ENCODE assay signal across 23 cellular contexts in the genomic region with DNA sequence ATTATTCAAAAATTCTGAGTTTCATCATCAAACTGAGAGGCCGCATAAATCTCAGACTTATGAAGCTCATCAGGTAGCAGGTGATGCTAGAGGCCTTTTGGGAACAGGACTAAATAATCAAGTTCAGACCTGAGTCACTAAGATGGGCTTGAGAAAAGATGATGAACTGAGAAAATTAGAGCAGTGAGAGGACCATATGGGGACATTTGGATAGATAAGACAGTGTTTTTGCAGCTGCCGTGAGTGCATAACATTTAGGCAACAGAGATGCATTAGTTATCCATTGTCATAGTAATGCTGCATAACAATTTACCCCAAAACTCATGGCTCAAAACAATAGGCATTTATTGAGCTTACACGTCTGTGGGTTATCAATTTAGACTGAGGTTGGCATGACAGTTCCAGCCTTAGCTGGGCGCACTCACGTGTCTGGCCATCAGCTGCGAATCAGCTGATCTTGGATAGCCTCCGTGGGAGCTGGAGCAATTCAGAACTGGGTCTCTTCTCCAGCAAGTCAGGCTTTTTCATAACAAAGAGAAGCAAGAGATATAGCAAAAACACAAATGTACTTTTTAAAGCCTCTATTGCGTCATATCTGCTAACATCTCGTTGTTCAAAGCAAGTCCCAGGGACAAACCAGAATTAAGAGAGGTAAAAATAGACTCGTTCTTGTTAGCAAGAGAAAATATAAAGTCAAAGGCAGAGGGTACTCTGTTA.
DNase-seq lines count a peak whose midpoint lies in the region; ATAC-seq, FAIRE-seq and TF ChIP-seq lines count a peak whose summit lies in the region.
"Had no signal": no experiment of that assay in that cellular context is flagged by ENCODE, and none has a peak within 500 bp of the region (broad histone marks: within the 10 kb centered on the region; RNA-seq: fewer than 3 reads in every experiment).

No MANE protein-coding gene starts in this region.

- DNase-seq in BE2C (peak; percentile 16), IMR-90 (no peak), K562 (ENCODE audit: extremely low read depth in 1 of 4, low spot score in 3 of 4) (no peak), left ventricle myocardium superior (peak; percentile 29), retina (no peak), DMS 273 treated with DMSO at 0.1 percent for 48 hours (lab: John Stamatoyannopoulos, UW) (no peak), NCI-H526 (lab: John Stamatoyannopoulos, UW) (no peak), mesendoderm (no peak)
- DNase-seq: CD4-positive, alpha-beta T cell; DMS79 treated with DMSO at 0.1 percent for 48 hours; GDM1; GOT3; HFFc6; KBM-7; NCI-H1417; NCI-H2029; NCI-H2171 treated with DMSO at 0.1 percent for 48 hours; NCI-H524 treated with DMSO at 0.1 percent for 48 hours; PC-9; SK-N-SH had no signal

- no peak overlapping the region for H2BK5ac ChIP-seq in IMR-90 (ENCODE audit: low read depth, low read length, poor library complexity, severe bottlenecking)
- no peak overlapping the region for H2BK5ac ChIP-seq in mesendoderm (ENCODE audit: low read length)

- no peaks in the 10 kb centered on the region for H3K27me3 ChIP-seq in BE2C
- H3K27me3 ChIP-seq in IMR-90 (ENCODE audit: control insufficient read depth, insufficient read depth, low read length) = no peaks in the 10 kb centered on the region
- no peaks in the 10 kb centered on the region for H3K27me3 ChIP-seq in K562 (ENCODE audit: control insufficient read depth in 2 of 2, insufficient read depth in 2 of 2, low read length in 2 of 2)
- H3K27me3 ChIP-seq in mesendoderm (ENCODE audit: insufficient read depth, low read length, poor library complexity) = no peaks in the 10 kb centered on the region

- H4K8ac ChIP-seq in IMR-90 (ENCODE audit: low read depth in 2 of 2, low read length in 2 of 2) (no peak overlapping the region), mesendoderm (ENCODE audit: low read depth, low read length) (no peak overlapping the region)

- BruUV-seq in IMR-90 (replicated peaks; lab: Mats Ljungman, UMichigan) = no TSS peak
- BruUV-seq in K562 (replicated peaks; lab: Mats Ljungman, UMichigan) = no TSS peak

- in situ Hi-C loops in IMR-90 (cut with MboI; ENCODE audit: low sequenced_read_pairs) = no loop called here
- in situ Hi-C loops in K562 (cut with MboI) = no loop called here

- H4K91ac ChIP-seq in IMR-90 (ENCODE audit: insufficient read depth, low read depth, low read length) = no peak overlapping the region

- H3K79me2 ChIP-seq in K562 (ENCODE audit: control insufficient read depth, insufficient read depth, low read length) = no peaks in the 10 kb centered on the region
- H3K79me2 ChIP-seq in mesendoderm (ENCODE audit: control insufficient read depth, insufficient read depth, low read length) = no peaks in the 10 kb centered on the region

- no peak for TF ChIP-seq EP300 in K562 (IDR thresholded peaks at IDR 0.05; ENCODE audit: low read length)

- H2BK15ac ChIP-seq in IMR-90 (ENCODE audit: low read depth, low read length) = no peak overlapping the region
- H2BK15ac ChIP-seq in mesendoderm (replicated peaks; ENCODE audit: low read depth) = no peak overlapping the region

- H2BK120ac ChIP-seq in IMR-90 (ENCODE audit: low read depth, low read length) (no peak overlapping the region), mesendoderm (ENCODE audit: low read depth, low read length) (no peak overlapping the region)

- H3K56ac ChIP-seq in IMR-90 (ENCODE audit: extremely low read depth, insufficient read depth, low read length) (no peak overlapping the region), mesendoderm (ENCODE audit: low read length) (no peak overlapping the region)

- no peak overlapping the region for H3K18ac ChIP-seq in IMR-90 (ENCODE audit: low read depth, low read length)
- no peak overlapping the region for H3K18ac ChIP-seq in mesendoderm (ENCODE audit: low read length)

- H3K4ac ChIP-seq in IMR-90 (ENCODE audit: low read depth, low read length) (no peak overlapping the region), mesendoderm (ENCODE audit: low read depth, low read length) (no peak overlapping the region)

- peaks cover 3% of the 10 kb centered on the region; the same call in 1 of the 2 replicates for H3K4me1 ChIP-seq in BE2C
- no peaks in the 10 kb centered on the region for H3K4me1 ChIP-seq in IMR-90 (ENCODE audit: control insufficient read depth, insufficient read depth, low read length)
- H3K4me1 ChIP-seq in K562 (replicated peaks in 1 of 2; ENCODE audit: control insufficient read depth in 2 of 2, insufficient read depth in 2 of 2, low read length in 2 of 2) = no peaks in the 10 kb centered on the region; a peak in 1 of 5 replicates
- no peaks in the 10 kb centered on the region for H3K4me1 ChIP-seq in mesendoderm (ENCODE audit: control insufficient read depth, low read depth, low read length)
- H3K4me1 ChIP-seq: A549 had no signal

- H2AFZ ChIP-seq in IMR-90 (replicated peaks; ENCODE audit: low read length, poor library complexity) = no peak overlapping the region
- no peak overlapping the region for H2AFZ ChIP-seq in K562 (ENCODE audit: low read depth, low read length)
- H2AFZ ChIP-seq: PC-9 had no signal

- H3K4me2 ChIP-seq in IMR-90 (ENCODE audit: low read depth, low read length) (no peak overlapping the region), K562 (ENCODE audit: insufficient read depth, low read length) (no peak overlapping the region), mesendoderm (ENCODE audit: low read length) (no peak overlapping the region)
- H3K4me2 ChIP-seq: A549, PC-9, SK-N-SH had no signal

- H3K9ac ChIP-seq in IMR-90 (ENCODE audit: low read depth, low read length) = no peak overlapping the region
- no peak overlapping the region for H3K9ac ChIP-seq in K562 (ENCODE audit: insufficient read depth in 1 of 2, low read depth in 2 of 2, low read length in 2 of 2)
- no peak overlapping the region for H3K9ac ChIP-seq in mesendoderm (ENCODE audit: low read length)
- H3K9ac ChIP-seq: SK-N-SH had no signal

- H2AK5ac ChIP-seq in IMR-90 (ENCODE audit: low read depth, low read length) (no peak overlapping the region), mesendoderm (ENCODE audit: low read length) (no peak overlapping the region)

- no peaks in the 10 kb centered on the region for H3K79me1 ChIP-seq in IMR-90 (ENCODE audit: low read depth in 1 of 2, low read length in 2 of 2)
- no peaks in the 10 kb centered on the region for H3K79me1 ChIP-seq in mesendoderm (ENCODE audit: low read length)

- ATAC-seq in IMR-90 (ENCODE audit: low read depth) (no peak), K562 (no peak), left ventricle myocardium superior (peak; percentile 65)
- ATAC-seq: A549 had no signal

- POLR2A ChIA-PET in IMR-90 (lab: Charles Lee; ENCODE audit: unreplicated experiment) (no interaction called here), K562 (lab: Yijun Ruan, JAX) (no interaction called here)

- H3K14ac ChIP-seq in IMR-90 (replicated peaks; ENCODE audit: low read depth, low read length) = no peak overlapping the region

- no peaks in the 10 kb centered on the region for H3K9me3 ChIP-seq in BE2C
- H3K9me3 ChIP-seq in IMR-90 (ENCODE audit: control insufficient read depth, insufficient read depth, low read length) = no peaks in the 10 kb centered on the region
- no peaks in the 10 kb centered on the region for H3K9me3 ChIP-seq in K562 (replicated peaks; ENCODE audit: control insufficient read depth, insufficient read depth, low read depth, low read length)
- H3K9me3 ChIP-seq: A549, SK-N-SH had no signal

- H3K9me1 ChIP-seq in IMR-90 (ENCODE audit: insufficient read depth, low read length) (no peaks in the 10 kb centered on the region), K562 (ENCODE audit: control insufficient read depth, insufficient read depth, low read length) (no peaks in the 10 kb centered on the region)

- no peak overlapping the region for H3K23ac ChIP-seq in IMR-90 (ENCODE audit: low read depth, low read length)
- H3K23ac ChIP-seq in mesendoderm (ENCODE audit: low read length) = no peak overlapping the region

- H3K4me3 ChIP-seq in BE2C (ENCODE audit: low read depth, low read length) (no peak overlapping the region), IMR-90 (ENCODE audit: insufficient read depth, low read depth, low read length) (no peak overlapping the region), K562 (no peak overlapping the region), mesendoderm (ENCODE audit: low read length) (no peak overlapping the region)
- H3K4me3 ChIP-seq: A549, PC-9 had no signal

- H4K20me1 ChIP-seq in IMR-90 (ENCODE audit: insufficient read depth, low read length) (no peaks in the 10 kb centered on the region), K562 (replicated peaks; ENCODE audit: control insufficient read depth, insufficient read depth, low read length) (no peaks in the 10 kb centered on the region)

- CTCF ChIA-PET in IMR-90 (lab: Yijun Ruan, JAX) = interaction anchor here (0.6 kb wide), 1 partner anchor 176 kb away, joined by 3 read pairs; no protein-coding TSS in a partner anchor
- CTCF ChIA-PET in K562 (lab: Yijun Ruan, JAX; ENCODE audit: low intra/inter-chr PET ratio) = no interaction called here

- no CpG with 5 or more reads among the region's 10 CpGs for WGBS in IMR-90 (ENCODE audit: extremely low coverage in 2 of 2, insufficient read length in 1 of 2), 2 experiments
- 35% methylated on average over 9 of the region's 10 CpGs for WGBS in K562 (ENCODE audit: insufficient coverage, low coverage, missing lambda C conversion rate)
- WGBS in mesendoderm (ENCODE audit: extremely low coverage, insufficient coverage, low lambda C conversion rate) = no CpG with 5 or more reads among the region's 10 CpGs

- H2BK20ac ChIP-seq in IMR-90 (ENCODE audit: low read depth, low read length) = no peak overlapping the region

- TF ChIP-seq RAD21 in IMR-90 (IDR thresholded peaks at IDR 0.05; ENCODE audit: low read length) (no peak), K562 (CRISPR knock-in tag; conservative IDR thresholded peaks at IDR 0.05 in 1 of 2, IDR thresholded peaks at IDR 0.05 in 1 of 2) (no peak)

- TF ChIP-seq CTCF in BE2C (IDR thresholded peaks at IDR 0.05; ENCODE audit: low read depth, low read length) = no peak
- no peak for TF ChIP-seq CTCF in IMR-90 (conservative IDR thresholded peaks at IDR 0.05; ENCODE audit: low read depth, low read length)
- TF ChIP-seq CTCF in K562 (IDR thresholded peaks at IDR 0.05 in 2 of 3, conservative IDR thresholded peaks at IDR 0.05 in 1 of 3; ENCODE audit: insufficient read depth in 2 of 3, low read depth in 1 of 3, low read length in 3 of 3) = no peak

- dilution Hi-C loops in IMR-90 (cut with HindIII; ENCODE audit: low sequenced_read_pairs, unreplicated experiment) = no loop called here

- intact Hi-C loops in IMR-90 (cut with micrococcal nuclease) = no loop called here
- intact Hi-C loops in K562 (cut with micrococcal nuclease) = no loop called here
- intact Hi-C loops in left ventricle myocardium superior (cut with micrococcal nuclease) = no loop called here

- no peak for FAIRE-seq in K562 (lab: Jason Lieb, UNC)
- FAIRE-seq: A549, GM12892, HTR-8/SVneo had no signal

- H4K5ac ChIP-seq in IMR-90 (ENCODE audit: low read depth, low read length) (no peak overlapping the region), mesendoderm (ENCODE audit: low read length) (no peak overlapping the region)

- no peaks in the 10 kb centered on the region for H3K36me3 ChIP-seq in BE2C
- H3K36me3 ChIP-seq in IMR-90 (ENCODE audit: control insufficient read depth, insufficient read depth, low read length) = no peaks in the 10 kb centered on the region
- no peaks in the 10 kb centered on the region for H3K36me3 ChIP-seq in K562 (ENCODE audit: control insufficient read depth, insufficient read depth, low read length)
- no peaks in the 10 kb centered on the region for H3K36me3 ChIP-seq in mesendoderm (ENCODE audit: control insufficient read depth, insufficient read depth, low read length)

- H2AK9ac ChIP-seq in IMR-90 (replicated peaks; ENCODE audit: low read depth, low read length, poor library complexity) = no peak overlapping the region

- TF ChIP-seq POLR2A in IMR-90 (IDR thresholded peaks at IDR 0.05; ENCODE audit: low read depth, low read length) (no peak), K562 (conservative IDR thresholded peaks at IDR 0.05) (no peak)

- no peak overlapping the region for H3K27ac ChIP-seq in IMR-90 (ENCODE audit: insufficient read depth, low read length)
- no peak overlapping the region for H3K27ac ChIP-seq in K562 (ENCODE audit: extremely low read depth, low read depth, low read length)
- H3K27ac ChIP-seq in mesendoderm (ENCODE audit: low read depth, low read length) = no peak overlapping the region
- H3K27ac ChIP-seq: A549, PC-9 had no signal

Comparison
In these comparisons a context has a peak if more than half of its experiments do, and no peak if none do; other contexts are left out.
1. DNase-seq: peak in BE2C (single experiment) and left ventricle myocardium superior (single experiment); none in IMR-90 (single experiment), K562 (0 of 4), retina (single experiment), DMS 273 treated with DMSO at 0.1 percent for 48 hours (single experiment), NCI-H526 (0 of 2) and mesendoderm (single experiment).